18 cellular contexts compared by ENCODE assay signal in genomic region chr12:64456119-64456518, GRCh38. TPM values are rescaled to one million over a fixed set of nuclear protein-coding genes. Genes with fewer than 3 reads are reported as not detected.
DNase-seq lines count a peak whose midpoint lies in the region; ATAC-seq and TF ChIP-seq lines count a peak whose summit lies in the region.
"Had no signal": no experiment of that assay in that cellular context is flagged by ENCODE, and none has a peak within 500 bp of the region (broad histone marks: within the 10 kb centered on the region; RNA-seq: fewer than 3 reads in every experiment).

No MANE protein-coding gene starts in this region.

- peaks cover 0 to 2% (median 0%) of the 10 kb centered on the region in 3 donors for H3K27me3 Mint-ChIP-seq in CD14-positive monocyte (ENCODE audit: low read depth in 3 of 3)
- H3K27me3 Mint-ChIP-seq in CD8-positive, alpha-beta memory T cell: no peaks in the 10 kb centered on the region
- no peaks in the 10 kb centered on the region for H3K27me3 Mint-ChIP-seq in activated CD8-positive, alpha-beta T cell treated with anti-CD3 and anti-CD28 coated beads, Interleukin-2, amount 10 ng/mL, durations not matched to agents 7 days and 5 days (ENCODE audit: low read depth)
- H3K27me3 Mint-ChIP-seq in naive thymus-derived CD4-positive, alpha-beta T cell: no peaks in the 10 kb centered on the region

- H3K27me3 ChIP-seq in CD8-positive, alpha-beta memory T cell (ENCODE audit: insufficient read depth, low read length, poor library complexity, severe bottlenecking): no peaks in the 10 kb centered on the region
- H3K27me3 ChIP-seq in naive thymus-derived CD4-positive, alpha-beta T cell (ENCODE audit: control insufficient read depth in 2 of 2, insufficient read depth in 2 of 2, low read length in 2 of 2): no peaks in the 10 kb centered on the region
- H3K27me3 ChIP-seq in ovary: no peaks in the 10 kb centered on the region
- H3K27me3 ChIP-seq: cardiac muscle cell, sigmoid colon, SJSA1 had no signal

- CTCF ChIA-PET in CD8-positive, alpha-beta memory T cell (lab: Charles Lee): interaction anchor here (1.5 kb wide), 1 partner anchor 12 kb away, joined by 3 read pairs; no protein-coding TSS in a partner anchor
- CTCF ChIA-PET in activated CD8-positive, alpha-beta T cell treated with anti-CD3 and anti-CD28 coated beads, Interleukin-2, amount 10 ng/mL, durations not matched to agents 7 days and 5 days (lab: Charles Lee): interaction anchor here (1.0 kb wide), 1 partner anchor 26 kb away, joined by 4 read pairs; no protein-coding TSS in a partner anchor
- CTCF ChIA-PET in naive thymus-derived CD4-positive, alpha-beta T cell (lab: Charles Lee): interaction anchor here (0.6 kb wide), 1 partner anchor 49 kb away, joined by 3 read pairs; no protein-coding TSS in a partner anchor

- ATAC-seq in activated CD8-positive, alpha-beta T cell treated with anti-CD3 and anti-CD28 coated beads, Interleukin-2, amount 10 ng/mL, durations not matched to agents 7 days and 5 days: no peak
- ATAC-seq in naive thymus-derived CD4-positive, alpha-beta T cell: no peak
- ATAC-seq in HG03025 (IDR thresholded peaks at IDR 0.05; ENCODE audit: low FRiP score, unreplicated experiment): no peak

- H3K4me3 ChIP-seq in CD8-positive, alpha-beta memory T cell (ENCODE audit: low read length): no peak overlapping the region
- H3K4me3 ChIP-seq in naive thymus-derived CD4-positive, alpha-beta T cell (ENCODE audit: low read length): no peak overlapping the region
- no peak overlapping the region for H3K4me3 ChIP-seq in ovary
- H3K4me3 ChIP-seq: cardiac muscle cell, sigmoid colon, SJSA1, thoracic aorta had no signal

- no peak for TF ChIP-seq POLR2A in ovary (IDR thresholded peaks at IDR 0.05)

- H3K27ac Mint-ChIP-seq in CD14-positive monocyte: peak overlapping the region in 5 of 7 donors; percentile 4 to 87 (median 58)
- peak overlapping the region; percentile 4 to 98 (median 88) for H3K27ac Mint-ChIP-seq in CD8-positive, alpha-beta memory T cell
- H3K27ac Mint-ChIP-seq in activated CD8-positive, alpha-beta T cell treated with anti-CD3 and anti-CD28 coated beads, Interleukin-2, amount 10 ng/mL, durations not matched to agents 7 days and 5 days: peak overlapping the region; percentile 74
- H3K27ac Mint-ChIP-seq in naive thymus-derived CD4-positive, alpha-beta T cell: peak overlapping the region in 7 of 9 donors; percentile 13 to 94 (median 73)
- H3K27ac Mint-ChIP-seq: mesothelial cell of epicardium had no signal

- H3K4me3 Mint-ChIP-seq in CD14-positive monocyte: no peak overlapping the region
- peak overlapping the region; percentile 3 to 66 (median 13) for H3K4me3 Mint-ChIP-seq in CD8-positive, alpha-beta memory T cell
- no peak overlapping the region for H3K4me3 Mint-ChIP-seq in activated CD8-positive, alpha-beta T cell treated with anti-CD3 and anti-CD28 coated beads, Interleukin-2, amount 10 ng/mL, durations not matched to agents 7 days and 5 days
- H3K4me3 Mint-ChIP-seq in naive thymus-derived CD4-positive, alpha-beta T cell: peak overlapping the region in 4 of 10 donors; percentile 24 to 63 (median 38)
- H3K4me3 Mint-ChIP-seq: mesothelial cell of epicardium had no signal

- peaks cover 18 to 36% of the 10 kb centered on the region in 2 donors for H3K36me3 Mint-ChIP-seq in CD14-positive monocyte
- peaks cover 0 to 28% (median 4%) of the 10 kb centered on the region in 3 donors for H3K36me3 Mint-ChIP-seq in CD8-positive, alpha-beta memory T cell
- H3K36me3 Mint-ChIP-seq in activated CD8-positive, alpha-beta T cell treated with anti-CD3 and anti-CD28 coated beads, Interleukin-2, amount 10 ng/mL, durations not matched to agents 7 days and 5 days (ENCODE audit: low read depth): peaks cover 36% of the 10 kb centered on the region
- peaks cover 0 to 25% (median 0%) of the 10 kb centered on the region in 5 donors for H3K36me3 Mint-ChIP-seq in naive thymus-derived CD4-positive, alpha-beta T cell

- H3K9me3 Mint-ChIP-seq in CD14-positive monocyte: no peaks in the 10 kb centered on the region
- H3K9me3 Mint-ChIP-seq in CD8-positive, alpha-beta memory T cell: no peaks in the 10 kb centered on the region
- no peaks in the 10 kb centered on the region for H3K9me3 Mint-ChIP-seq in activated CD8-positive, alpha-beta T cell treated with anti-CD3 and anti-CD28 coated beads, Interleukin-2, amount 10 ng/mL, durations not matched to agents 7 days and 5 days (ENCODE audit: insufficient read depth)
- H3K9me3 Mint-ChIP-seq in naive thymus-derived CD4-positive, alpha-beta T cell: no peaks in the 10 kb centered on the region
- H3K9me3 Mint-ChIP-seq: mesothelial cell of epicardium had no signal

- H3K9me3 ChIP-seq in CD8-positive, alpha-beta memory T cell (ENCODE audit: low read length): no peaks in the 10 kb centered on the region
- H3K9me3 ChIP-seq in naive thymus-derived CD4-positive, alpha-beta T cell (ENCODE audit: control insufficient read depth in 2 of 3, low read length in 3 of 3): no peaks in the 10 kb centered on the region
- no peaks in the 10 kb centered on the region for H3K9me3 ChIP-seq in ovary
- H3K9me3 ChIP-seq: sigmoid colon, SJSA1, thoracic aorta had no signal

- DNase-seq in CD14-positive monocyte (ENCODE audit: low spot score) (no peak), ovary (no peak), anterior cingulate cortex (lab: John Stamatoyannopoulos, UW) (no peak)
- DNase-seq in CD8-positive, alpha-beta memory T cell: no peak
- DNase-seq in activated CD8-positive, alpha-beta T cell treated with anti-CD3 and anti-CD28 coated beads, Interleukin-2, amount 10 ng/mL, durations not matched to agents 7 days and 5 days: no peak
- no peak for DNase-seq in naive thymus-derived CD4-positive, alpha-beta T cell
- DNase-seq: effector CD8-positive, alpha-beta T cell; hippocampal formation; kidney glomerular epithelial cell; NCI-H2029 treated with DMSO at 0.1 percent for 48 hours; NCI-H510A; occipital lobe; sigmoid colon had no signal

- no peak for TF ChIP-seq CTCF in CD14-positive monocyte (IDR thresholded peaks at IDR 0.05)
- TF ChIP-seq CTCF in ovary (IDR thresholded peaks at IDR 0.05): no peak

- no peak for TF ChIP-seq EP300 in ovary (IDR thresholded peaks at IDR 0.05)

- H3K36me3 ChIP-seq in CD8-positive, alpha-beta memory T cell (ENCODE audit: insufficient read depth, low read length): no peaks in the 10 kb centered on the region
- peaks cover 0 to 3% (median 0%) of the 10 kb centered on the region in 3 experiments for H3K36me3 ChIP-seq in naive thymus-derived CD4-positive, alpha-beta T cell (ENCODE audit: control insufficient read depth in 2 of 3, insufficient read depth in 3 of 3, low read length in 3 of 3)
- no peaks in the 10 kb centered on the region for H3K36me3 ChIP-seq in ovary
- H3K36me3 ChIP-seq: cardiac muscle cell, thoracic aorta had no signal

- H3K27ac ChIP-seq in CD8-positive, alpha-beta memory T cell (ENCODE audit: low read depth, low read length): peak overlapping the region; percentile 27
- no peak overlapping the region for H3K27ac ChIP-seq in naive thymus-derived CD4-positive, alpha-beta T cell (ENCODE audit: low read depth, low read length)
- H3K27ac ChIP-seq in ovary: no peak overlapping the region
- H3K27ac ChIP-seq: cardiac muscle cell, sigmoid colon, SJSA1, thoracic aorta had no signal

- H3K4me1 Mint-ChIP-seq in CD14-positive monocyte: peaks cover 33% of the 10 kb centered on the region
- peaks cover 64 to 72% (median 71%) of the 10 kb centered on the region in 3 donors for H3K4me1 Mint-ChIP-seq in CD8-positive, alpha-beta memory T cell
- peaks cover 49% of the 10 kb centered on the region for H3K4me1 Mint-ChIP-seq in activated CD8-positive, alpha-beta T cell treated with anti-CD3 and anti-CD28 coated beads, Interleukin-2, amount 10 ng/mL, durations not matched to agents 7 days and 5 days (ENCODE audit: low read depth)
- peaks cover 31 to 65% (median 55%) of the 10 kb centered on the region in 7 donors for H3K4me1 Mint-ChIP-seq in naive thymus-derived CD4-positive, alpha-beta T cell

- POLR2A ChIA-PET in CD8-positive, alpha-beta memory T cell (lab: Charles Lee): interaction anchor here (1.1 kb wide), 1 partner anchor 9 kb away, joined by 3 read pairs; no protein-coding TSS in a partner anchor
- POLR2A ChIA-PET in activated CD8-positive, alpha-beta T cell treated with anti-CD3 and anti-CD28 coated beads, Interleukin-2, amount 10 ng/mL, durations not matched to agents 7 days and 5 days (lab: Charles Lee): interaction anchor here (1.2 kb wide), 1 partner anchor 15 kb away, joined by 3 read pairs; no protein-coding TSS in a partner anchor
- POLR2A ChIA-PET in naive thymus-derived CD4-positive, alpha-beta T cell (lab: Charles Lee): interaction anchor here (0.8 to 1.3 kb wide), 2 partner anchors 52 to 713 kb away, joined by 3 to 4 read pairs; partner anchors contain the start of gene XPOT

- intact Hi-C loops in CD14-positive monocyte (cut with micrococcal nuclease): loop anchor here (10.0 kb wide), 2 partner anchors 51 to 169 kb away; partner anchors contain the start of gene XPOT (in 1 of the 2)
- intact Hi-C loops in naive thymus-derived CD4-positive, alpha-beta T cell (cut with micrococcal nuclease): loop anchor here in 1 of 2 donors (10.0 kb wide), 1 partner anchor 1851 kb away; no protein-coding TSS in a partner anchor
- intact Hi-C loops in ovary (cut with DNase I): loop anchor here in 1 of 4 donors (10.0 kb wide), 1 partner anchor 51 kb away; the partner anchor contains the start of gene XPOT

- peaks cover 47% of the 10 kb centered on the region for H3K4me1 ChIP-seq in CD8-positive, alpha-beta memory T cell (ENCODE audit: insufficient read depth, low read length)
- H3K4me1 ChIP-seq in naive thymus-derived CD4-positive, alpha-beta T cell (ENCODE audit: control insufficient read depth in 2 of 2, insufficient read depth in 2 of 2, low read length in 2 of 2): peaks cover 14 to 31% of the 10 kb centered on the region in 2 donors
- H3K4me1 ChIP-seq in ovary (ENCODE audit: insufficient read depth): peaks cover 8% of the 10 kb centered on the region

RNA-seq across cellular contexts. Expression of gene TBK1, which starts 4.2 kb away (rescaled TPM):
- polyA plus RNA-seq in CD14-positive monocyte (10 to 100 TPM; 15.5 to 24.7 TPM), ovary (10 to 100 TPM; 11.9 to 15.8 TPM)
- total RNA-seq in CD8-positive, alpha-beta memory T cell: 10 to 100 TPM; 25.9 to 27.6 TPM
- polyA plus RNA-seq in CD8-positive, alpha-beta memory T cell: 26.8 TPM
- 10 to 100 TPM; 25.0 to 31.7 TPM for total RNA-seq in activated CD8-positive, alpha-beta T cell treated with anti-CD3 and anti-CD28 coated beads, Interleukin-2, amount 10 ng/mL, durations not matched to agents 7 days and 5 days
- 10 to 100 TPM in 4 of 5 experiments, 1 to 10 TPM in 1; 9.0 to 34.0 (median 12.1) TPM for total RNA-seq in naive thymus-derived CD4-positive, alpha-beta T cell
- 1 to 10 TPM; 3.1 to 4.0 TPM for polyA plus RNA-seq in naive thymus-derived CD4-positive, alpha-beta T cell
- 10 to 100 TPM; 15.7 to 25.4 (median 19.8) TPM for total RNA-seq in ovary

RNA-seq across cellular contexts. Expression of gene XPOT, which starts 51.9 kb away (rescaled TPM):
- polyA plus RNA-seq in CD14-positive monocyte (10 to 100 TPM; 19.3 to 19.9 TPM), ovary (10 to 100 TPM; 13.2 to 33.8 TPM)
- total RNA-seq in CD8-positive, alpha-beta memory T cell: 100 to 1,000 TPM; 136 to 140 TPM
- polyA plus RNA-seq in CD8-positive, alpha-beta memory T cell: 44.7 TPM
- 100 to 1,000 TPM; 102 to 110 TPM for total RNA-seq in activated CD8-positive, alpha-beta T cell treated with anti-CD3 and anti-CD28 coated beads, Interleukin-2, amount 10 ng/mL, durations not matched to agents 7 days and 5 days
- total RNA-seq in naive thymus-derived CD4-positive, alpha-beta T cell: 100 to 1,000 TPM in 1 of 5 experiments, 10 to 100 TPM in 4; 46.6 to 118 (median 75.1) TPM
- polyA plus RNA-seq in naive thymus-derived CD4-positive, alpha-beta T cell: 10 to 100 TPM; 24.8 to 34.1 TPM
- total RNA-seq in ovary: 100 to 1,000 TPM in 1 of 7 donors, 10 to 100 TPM in 6; 19.7 to 170 (median 37.9) TPM

Comparison
In these comparisons a context has a peak if more than half of its experiments do, and no peak if none do; other contexts are left out.
1. H3K4me3 Mint-ChIP-seq: peak in CD8-positive, alpha-beta memory T cell (7 of 7); none in CD14-positive monocyte (0 of 2) and activated CD8-positive, alpha-beta T cell treated with anti-CD3 and anti-CD28 coated beads, Interleukin-2, amount 10 ng/mL, durations not matched to agents 7 days and 5 days (single experiment).
2. Peak in every context shown above with its lines, with median percentiles within 50 percentile points of each other: H3K27ac Mint-ChIP-seq.